Comparison of ENCODE assay signal across 2 cellular contexts in the genomic region with DNA sequence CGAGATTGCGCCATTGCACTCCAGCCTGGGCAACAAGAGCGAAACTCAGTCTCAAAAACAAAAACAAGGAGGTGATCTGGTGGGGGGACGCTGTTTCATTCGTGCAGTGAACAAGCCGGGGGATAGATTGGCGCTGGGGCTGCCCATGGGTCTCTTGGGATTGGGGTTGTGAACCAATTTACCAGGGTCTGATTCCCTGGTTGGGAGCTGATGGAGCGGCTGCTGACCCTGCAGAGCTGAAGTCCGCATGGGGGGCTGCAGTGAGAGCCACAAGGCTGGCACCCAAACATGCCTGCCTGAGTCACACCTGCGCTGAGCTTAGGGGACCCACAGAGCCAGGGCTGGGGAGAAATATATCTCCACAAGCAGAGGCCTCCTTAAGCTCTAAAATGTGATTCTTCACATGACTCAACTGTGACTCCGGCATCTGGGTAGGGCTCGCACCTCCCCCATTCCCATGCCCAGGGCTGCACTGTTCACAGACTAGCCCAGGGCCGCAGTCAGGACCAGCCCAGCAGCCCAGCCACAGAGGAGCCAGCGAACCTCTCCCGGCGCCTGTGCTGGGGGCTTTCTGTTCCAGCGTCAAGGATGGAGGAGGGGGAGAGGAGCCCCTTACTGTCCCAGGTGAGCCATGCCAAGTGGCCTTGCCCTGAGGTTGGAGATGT.
A peak's percentile ranks its signal among the peaks of the same experiment; 100 is the strongest.
TF ChIP-seq lines count a peak whose summit lies in the region.

No MANE protein-coding gene starts in this region.

TF ChIP-seq in A549, 52 proteins besides CTCF, POLR2A, EP300 and RAD21:
- TF ChIP-seq, protein P1, sequence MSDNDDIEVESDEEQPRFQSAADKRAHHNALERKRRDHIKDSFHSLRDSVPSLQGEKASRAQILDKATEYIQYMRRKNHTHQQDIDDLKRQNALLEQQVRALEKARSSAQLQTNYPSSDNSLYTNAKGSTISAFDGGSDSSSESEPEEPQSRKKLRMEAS (IDR thresholded peaks at IDR 0.05): no peak; the same call in 1 of the 2 replicates
- TF ChIP-seq ZC3H11A (IDR thresholded peaks at IDR 0.05): no peak
- TF ChIP-seq HOXB13 (CRISPR knock-in tag; IDR thresholded peaks at IDR 0.05; ENCODE audit: low read depth): no peak
- TF ChIP-seq FOSL2 (IDR thresholded peaks at IDR 0.05): no peak
- peak; percentile 45 for TF ChIP-seq FOSL2 (CRISPR knock-in tag; IDR thresholded peaks at IDR 0.05)
- TF ChIP-seq HEYL (CRISPR knock-in tag; IDR thresholded peaks at IDR 0.05): no peak
- TF ChIP-seq CBX2 (IDR thresholded peaks at IDR 0.05; ENCODE audit: borderline replicate concordance, low read depth): no peak

TF ChIP-seq in HCT116, 20 proteins besides CTCF, POLR2A, EP300 and RAD21:
- TF ChIP-seq EZH2 (IDR thresholded peaks at IDR 0.05) (no peak), ELF1 (IDR thresholded peaks at IDR 0.05; ENCODE audit: borderline replicate concordance, low read depth) (no peak), SP1 (IDR thresholded peaks at IDR 0.05; ENCODE audit: low read depth) (no peak), JUND (IDR thresholded peaks at IDR 0.05) (no peak), ZFX (IDR thresholded peaks at IDR 0.05) (no peak), TCF7L2 (IDR thresholded peaks at IDR 0.05; ENCODE audit: borderline replicate concordance, extremely low read depth, insufficient read depth, insufficient read length) (no peak), EGR1 (IDR thresholded peaks at IDR 0.05; ENCODE audit: low read depth) (no peak), FOSL1 (IDR thresholded peaks at IDR 0.05; ENCODE audit: low read depth) (no peak), POLR2AphosphoS5 (IDR thresholded peaks at IDR 0.05; ENCODE audit: low read depth, low read length) (no peak), CBX3 (IDR thresholded peaks at IDR 0.05; ENCODE audit: low read depth) (no peak), SRF (IDR thresholded peaks at IDR 0.05; ENCODE audit: low read depth) (no peak)
